ENCODE assay signal across 23 cellular contexts in the genomic region with DNA sequence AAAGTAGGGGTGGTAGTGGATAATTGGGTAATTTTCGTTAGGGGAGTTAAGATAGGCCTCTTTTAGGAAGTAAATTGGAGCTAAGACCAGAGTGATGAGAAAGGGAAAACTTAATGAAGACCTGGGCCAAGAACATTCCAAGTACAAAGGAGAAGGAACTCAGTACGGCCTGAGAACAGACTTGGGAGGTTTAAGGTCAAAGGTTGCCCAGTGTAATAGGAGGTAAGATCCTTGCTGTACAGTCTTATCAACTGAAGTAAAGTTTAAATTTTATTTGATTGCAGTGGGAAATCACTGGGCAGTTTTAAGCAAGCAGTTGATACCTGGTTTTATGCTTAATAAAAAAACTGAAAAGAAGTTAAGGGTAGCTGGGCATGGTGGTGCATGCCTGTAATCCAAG.
DNase-seq lines count a peak whose midpoint lies in the region; ATAC-seq, FAIRE-seq and TF ChIP-seq lines count a peak whose summit lies in the region.
"Had no signal": no experiment of that assay in that cellular context is flagged by ENCODE, and none has a peak within 500 bp of the region (broad histone marks: within the 10 kb centered on the region; RNA-seq: fewer than 3 reads in every experiment).

No MANE protein-coding gene starts in this region.

- H4K20me1 ChIP-seq in K562 (replicated peaks; ENCODE audit: control insufficient read depth, insufficient read depth, low read length), result no peaks in the 10 kb centered on the region
- H4K20me1 ChIP-seq in GM23338 (replicated peaks; ENCODE audit: insufficient read depth), result no peaks in the 10 kb centered on the region; the same call in 1 of the 2 replicates

- no peak for FAIRE-seq in K562 (lab: Jason Lieb, UNC)
- FAIRE-seq: GM12891, GM19239 had no signal

- no peak overlapping the region for H3K9ac ChIP-seq in K562 (ENCODE audit: insufficient read depth in 1 of 2, low read depth in 2 of 2, low read length in 2 of 2)

- no peaks in the 10 kb centered on the region for H3K9me2 ChIP-seq in GM23338 (ENCODE audit: insufficient read depth)

- H3K4me3 ChIP-seq in K562 (no peak overlapping the region), GM23338 (no peak overlapping the region)
- H3K4me3 ChIP-seq: GM23248, MG63, PC-9, SJCRH30 had no signal

- no peak overlapping the region for H3K4me3 Mint-ChIP-seq in T-helper 17 cell
- H3K4me3 Mint-ChIP-seq in immature natural killer cell, result no peak overlapping the region
- H3K4me3 Mint-ChIP-seq in GM23338, result no peak overlapping the region
- H3K4me3 Mint-ChIP-seq: CD8-positive, alpha-beta memory T cell; H9 had no signal

- in situ Hi-C loops in K562 (cut with MboI), result loop anchor here (10.0 kb wide), 1 partner anchor 473 kb away; no protein-coding TSS in a partner anchor

- H3K9me3 ChIP-seq in T-helper 17 cell (ENCODE audit: control insufficient read depth, low read length, poor library complexity, severe bottlenecking) (no peaks in the 10 kb centered on the region), K562 (replicated peaks; ENCODE audit: control insufficient read depth, insufficient read depth, low read depth, low read length) (no peaks in the 10 kb centered on the region)
- H3K9me3 ChIP-seq: MG63, SJCRH30 had no signal

- no peaks in the 10 kb centered on the region for H3F3A ChIP-seq in GM23338 (replicated peaks; ENCODE audit: low read depth)

- H3K27ac ChIP-seq in K562 (ENCODE audit: extremely low read depth, low read depth, low read length) (no peak overlapping the region), GM23338 (ENCODE audit: low read depth) (no peak overlapping the region)
- H3K27ac ChIP-seq: PC-9 had no signal

- no peak for TF ChIP-seq EP300 in K562 (IDR thresholded peaks at IDR 0.05; ENCODE audit: low read length)

- no peak for DNase-seq in T-helper 17 cell
- DNase-seq in K562 (ENCODE audit: extremely low read depth in 1 of 4, low spot score in 3 of 4), result no peak
- no peak for DNase-seq in immature natural killer cell
- DNase-seq in sciatic nerve (ENCODE audit: low spot score), result no peak
- no peak for DNase-seq in GM23338 (ENCODE audit: low spot score)
- DNase-seq in NCI-H345 treated with DMSO at 0.1 percent for 48 hours (lab: John Stamatoyannopoulos, UW; ENCODE audit: unreplicated experiment), result no peak
- no peak for DNase-seq in NCI-H82 treated with DMSO at 0.1 percent for 48 hours (lab: John Stamatoyannopoulos, UW; ENCODE audit: unreplicated experiment)
- DNase-seq: CD8-positive, alpha-beta memory T cell; DMS 273 treated with DMSO at 0.1 percent for 48 hours; GF-D8; H9; KG1; MG63; NCI-H146; NCI-H1930; NCI-H524 treated with DMSO at 0.1 percent for 48 hours; NCI-H774; PC-9 had no signal

- CTCF ChIA-PET in K562 (lab: Yijun Ruan, JAX; ENCODE audit: low intra/inter-chr PET ratio), result no interaction called here

- H2AFZ ChIP-seq in K562 (ENCODE audit: low read depth, low read length), result no peak overlapping the region
- no peak overlapping the region for H2AFZ ChIP-seq in GM23338
- H2AFZ ChIP-seq: GM23248, PC-9 had no signal

- POLR2A ChIA-PET in K562 (lab: Yijun Ruan, JAX), result interaction anchor here (1.2 kb wide), 2 partner anchors 22 kb away, joined by 3 to 4 read pairs; no protein-coding TSS in a partner anchor

- H3K27ac Mint-ChIP-seq in T-helper 17 cell (peak overlapping the region; percentile 79), immature natural killer cell (peak overlapping the region; percentile 4 to 83 (median 48)), GM23338 (no peak overlapping the region)

- H3K4me1 ChIP-seq in K562 (replicated peaks in 1 of 2; ENCODE audit: control insufficient read depth in 2 of 2, insufficient read depth in 2 of 2, low read length in 2 of 2), result peaks cover 0 to 17% of the 10 kb centered on the region in 2 experiments; a peak in 2 of 5 replicates
- H3K4me1 ChIP-seq in GM23338 (ENCODE audit: insufficient read depth), result no peaks in the 10 kb centered on the region
- H3K4me1 ChIP-seq: SJCRH30 had no signal

- H3K36me3 ChIP-seq in K562 (ENCODE audit: control insufficient read depth, insufficient read depth, low read length), result peaks cover 25% of the 10 kb centered on the region; the same call in 2 of the 3 replicates
- H3K36me3 ChIP-seq in GM23338 (ENCODE audit: insufficient read depth), result peaks cover 4% of the 10 kb centered on the region; the same call in 1 of the 2 replicates

- H3K79me2 ChIP-seq in K562 (ENCODE audit: control insufficient read depth, insufficient read depth, low read length), result peaks cover 3% of the 10 kb centered on the region; the same call in 1 of the 3 replicates
- no peaks in the 10 kb centered on the region for H3K79me2 ChIP-seq in GM23338 (replicated peaks; ENCODE audit: insufficient read depth)

- BruUV-seq in K562 (replicated peaks; lab: Mats Ljungman, UMichigan), result no TSS peak

- no peaks in the 10 kb centered on the region for H3K9me1 ChIP-seq in K562 (ENCODE audit: control insufficient read depth, insufficient read depth, low read length)

- no peak overlapping the region for H3K4me2 ChIP-seq in K562 (ENCODE audit: insufficient read depth, low read length)
- H3K4me2 ChIP-seq in GM23338, result no peak overlapping the region
- H3K4me2 ChIP-seq: PC-9 had no signal

- TF ChIP-seq CTCF in K562 (IDR thresholded peaks at IDR 0.05 in 2 of 3, conservative IDR thresholded peaks at IDR 0.05 in 1 of 3; ENCODE audit: insufficient read depth in 2 of 3, low read depth in 1 of 3, low read length in 3 of 3) (no peak), GM23338 (conservative IDR thresholded peaks at IDR 0.05; ENCODE audit: low read depth in 2 of 2) (no peak)

- no peak for TF ChIP-seq POLR2A in K562 (conservative IDR thresholded peaks at IDR 0.05)

- H3K36me3 Mint-ChIP-seq in T-helper 17 cell (ENCODE audit: low read depth) (peaks cover 10% of the 10 kb centered on the region), immature natural killer cell (peaks cover 1 to 7% (median 5%) of the 10 kb centered on the region in 3 donors), GM23338 (ENCODE audit: low read depth) (peaks cover 8% of the 10 kb centered on the region; the same call in 2 of the 3 replicates)

- H3K27me3 Mint-ChIP-seq in T-helper 17 cell, result no peaks in the 10 kb centered on the region
- H3K27me3 Mint-ChIP-seq in immature natural killer cell (ENCODE audit: low read depth in 3 of 3), result peaks cover 0 to 3% (median 0%) of the 10 kb centered on the region in 3 donors
- peaks cover 2% of the 10 kb centered on the region for H3K27me3 Mint-ChIP-seq in GM23338 (ENCODE audit: insufficient read depth, low read depth, poor library complexity)
- H3K27me3 Mint-ChIP-seq: CD8-positive, alpha-beta memory T cell had no signal

- 30% methylated on average over 2 of the region's 2 CpGs for WGBS in K562 (ENCODE audit: insufficient coverage, low coverage, missing lambda C conversion rate)

- peaks cover 9% of the 10 kb centered on the region for H3K4me1 Mint-ChIP-seq in T-helper 17 cell
- H3K4me1 Mint-ChIP-seq in immature natural killer cell, result peaks cover 7 to 24% of the 10 kb centered on the region in 2 donors
- H3K4me1 Mint-ChIP-seq in GM23338, result peaks cover 4% of the 10 kb centered on the region; the same call in 2 of the 3 replicates

- H3K27me3 ChIP-seq in K562 (ENCODE audit: control insufficient read depth in 2 of 2, insufficient read depth in 2 of 2, low read length in 2 of 2) (no peaks in the 10 kb centered on the region), GM23338 (ENCODE audit: insufficient read depth) (no peaks in the 10 kb centered on the region)
- H3K27me3 ChIP-seq: MG63, SJCRH30 had no signal

- intact Hi-C loops in K562 (cut with micrococcal nuclease), result loop anchor here (5.0 kb wide), 1 partner anchor 246 kb away; no protein-coding TSS in a partner anchor
- intact Hi-C loops in sciatic nerve (cut with DNase I), result no loop called here

- H3K9me3 Mint-ChIP-seq in immature natural killer cell (no peaks in the 10 kb centered on the region), GM23338 (no peaks in the 10 kb centered on the region)
- H3K9me3 Mint-ChIP-seq: CD8-positive, alpha-beta memory T cell; H9 had no signal

- ATAC-seq in T-helper 17 cell (no peak), K562 (peak; percentile 31; the same call in 1 of the 3 replicates), sciatic nerve (peak; percentile 48), GM23338 (no peak)
- ATAC-seq: SK-N-SH treated with all-trans-retinoic acid at 6 μM for 48 hours had no signal

- TF ChIP-seq RAD21 in K562 (CRISPR knock-in tag; conservative IDR thresholded peaks at IDR 0.05 in 1 of 2, IDR thresholded peaks at IDR 0.05 in 1 of 2), result no peak

TF ChIP-seq in K562, 482 proteins besides CTCF, POLR2A, EP300 and RAD21 (continues in another document):
- TF ChIP-seq SIX5 (IDR thresholded peaks at IDR 0.05; ENCODE audit: borderline replicate concordance in 1 of 2, insufficient read depth in 1 of 2, low read depth in 1 of 2, low read length in 2 of 2) (no peak), NR2C2 (CRISPR knock-in tag; IDR thresholded peaks at IDR 0.05) (no peak), NR2C2 (tag; IDR thresholded peaks at IDR 0.05) (0 out of 2 replicates have a peak, but pooled peaks have one; percentile 19), NR2C1 (IDR thresholded peaks at IDR 0.05) (peak; percentile 28; the same call in 1 of the 2 replicates), NR2C1 (tag; IDR thresholded peaks at IDR 0.05) (peak; percentile 34; the same call in 1 of the 2 replicates)

Comparison
In these comparisons a context has a peak if more than half of its experiments do, and no peak if none do; other contexts are left out.
1. ATAC-seq: peak in K562 (single experiment) and sciatic nerve (single experiment); none in T-helper 17 cell (single experiment) and GM23338 (single experiment).